In the genomic region with DNA sequence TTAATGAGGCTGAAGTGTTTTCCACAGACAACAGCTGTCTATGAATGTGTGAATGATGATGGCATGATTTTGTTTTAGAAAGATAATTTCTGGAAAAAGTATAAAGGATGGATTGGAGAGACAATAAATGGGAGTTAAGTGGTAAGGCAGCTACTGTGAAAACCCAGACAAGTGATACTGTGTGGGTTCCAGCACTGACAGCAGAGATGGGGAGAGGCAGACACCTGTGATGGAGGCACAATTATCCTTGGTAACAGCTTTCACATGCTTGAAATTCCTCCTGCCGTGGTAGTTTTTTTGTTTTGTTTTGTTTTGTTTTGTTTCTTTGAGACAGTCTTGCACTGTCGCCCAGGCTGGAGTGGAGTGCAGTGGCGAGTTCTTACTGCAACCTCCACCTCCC, we compare ENCODE assay signal across 17 cellular contexts.
DNase-seq lines count a peak whose midpoint lies in the region; ATAC-seq, FAIRE-seq and TF ChIP-seq lines count a peak whose summit lies in the region.
"Had no signal": no experiment of that assay in that cellular context is flagged by ENCODE, and none has a peak within 500 bp of the region (broad histone marks: within the 10 kb centered on the region; RNA-seq: fewer than 3 reads in every experiment).

No MANE protein-coding gene starts in this region.

- H3K36me3 ChIP-seq in SJCRH30 (no peaks in the 10 kb centered on the region), neural progenitor cell (no peaks in the 10 kb centered on the region), mammary epithelial cell (ENCODE audit: insufficient read depth, low read length) (no peaks in the 10 kb centered on the region)

- no peak overlapping the region for H3K4me3 Mint-ChIP-seq in neural progenitor cell
- H3K4me3 Mint-ChIP-seq: B cell; CD4-positive, alpha-beta T cell had no signal

- BruUV-seq in mammary epithelial cell (replicated peaks; lab: Mats Ljungman, UMichigan): no TSS peak

- 67% methylated on average over 3 of the region's 3 CpGs for WGBS in mammary epithelial cell (ENCODE audit: low coverage, missing lambda C conversion rate)

- no peaks in the 10 kb centered on the region for H3K27me3 Mint-ChIP-seq in neural progenitor cell (ENCODE audit: insufficient read depth, low read depth)
- H3K27me3 Mint-ChIP-seq: B cell; CD4-positive, alpha-beta T cell had no signal

- DNase-seq in GM12892 (ENCODE audit: insufficient read length) (no peak), SJCRH30 (peak; percentile 38 to 51), left kidney (ENCODE audit: low read depth, low spot score) (peak; percentile 13), neural progenitor cell (ENCODE audit: low spot score) (peak; percentile 30), superior temporal gyrus (ENCODE audit: extremely low spot score) (no peak), mammary epithelial cell (no peak), hypothalamus (lab: John Stamatoyannopoulos, UW) (no peak)
- DNase-seq: C1 segment of cervical spinal cord; CD4-positive, alpha-beta T cell; DMS153; DMS79 treated with DMSO at 0.1 percent for 48 hours; EL had no signal

- intact Hi-C loops in mammary epithelial cell (cut with micrococcal nuclease): no loop called here

- H3F3A ChIP-seq in neural progenitor cell (ENCODE audit: low read depth): no peaks in the 10 kb centered on the region

- dilution Hi-C loops in mammary epithelial cell (cut with HindIII; ENCODE audit: low sequenced_read_pairs): no loop called here

- no peaks in the 10 kb centered on the region for H3K79me2 ChIP-seq in neural progenitor cell (ENCODE audit: low read depth)
- no peaks in the 10 kb centered on the region for H3K79me2 ChIP-seq in mammary epithelial cell (ENCODE audit: insufficient read depth, low read length)

- peak overlapping the region; percentile 82 for H3K27ac ChIP-seq in SJCRH30
- H3K27ac ChIP-seq in neural progenitor cell: no peak overlapping the region
- no peak overlapping the region for H3K27ac ChIP-seq in mammary epithelial cell (ENCODE audit: insufficient read depth, low read depth, low read length)

- TF ChIP-seq CTCF in neural progenitor cell (IDR thresholded peaks at IDR 0.05) (no peak), mammary epithelial cell (conservative IDR thresholded peaks at IDR 0.05 in 1 of 2, IDR thresholded peaks at IDR 0.05 in 1 of 2; ENCODE audit: extremely low read depth in 1 of 2, insufficient read depth in 1 of 2, low read depth in 1 of 2, low read length in 2 of 2) (no peak)

- no peaks in the 10 kb centered on the region for H3K9me3 Mint-ChIP-seq in neural progenitor cell
- H3K9me3 Mint-ChIP-seq: CD4-positive, alpha-beta T cell had no signal

- peaks cover 9% of the 10 kb centered on the region for H3K4me1 Mint-ChIP-seq in neural progenitor cell

- H3K9ac ChIP-seq in neural progenitor cell (no peak overlapping the region), mammary epithelial cell (ENCODE audit: insufficient read depth, low read length) (no peak overlapping the region)

- no peaks in the 10 kb centered on the region for H3K36me3 Mint-ChIP-seq in neural progenitor cell

- H3K4me2 ChIP-seq in neural progenitor cell (no peak overlapping the region), mammary epithelial cell (ENCODE audit: insufficient read depth, low read depth, low read length) (no peak overlapping the region)

- H3K9me3 ChIP-seq in SJCRH30 (replicated peaks) (no peaks in the 10 kb centered on the region), neural progenitor cell (ENCODE audit: low read depth) (no peaks in the 10 kb centered on the region), mammary epithelial cell (replicated peaks; ENCODE audit: insufficient read depth, low read length) (no peaks in the 10 kb centered on the region)

- H2AFZ ChIP-seq in neural progenitor cell (replicated peaks) (no peak overlapping the region), mammary epithelial cell (ENCODE audit: low read depth, low read length) (no peak overlapping the region)

- ATAC-seq in HG02623 (IDR thresholded peaks at IDR 0.05; ENCODE audit: unreplicated experiment): no peak
- ATAC-seq: HCT116 had no signal

- in situ Hi-C loops in mammary epithelial cell (cut with MboI; ENCODE audit: low sequenced_read_pairs in 2 of 2): no loop called here

- no peak for TF ChIP-seq POLR2A in GM12892 (IDR thresholded peaks at IDR 0.05; ENCODE audit: low read depth, low read length)

- H3K4me3 ChIP-seq in SJCRH30 (peak overlapping the region; percentile 5), neural progenitor cell (no peak overlapping the region), mammary epithelial cell (replicated peaks in 1 of 3; ENCODE audit: insufficient read depth in 1 of 3, low read depth in 2 of 3, low read length in 3 of 3) (no peak overlapping the region)

- H3K27me3 ChIP-seq in SJCRH30 (no peaks in the 10 kb centered on the region), neural progenitor cell (no peaks in the 10 kb centered on the region), mammary epithelial cell (ENCODE audit: insufficient read depth, low read length) (no peaks in the 10 kb centered on the region)

- CTCF ChIA-PET in mammary epithelial cell (lab: Charles Lee; ENCODE audit: low non-redundant PET): no interaction called here

- no peaks in the 10 kb centered on the region for H4K20me1 ChIP-seq in neural progenitor cell (ENCODE audit: low read depth)
- H4K20me1 ChIP-seq in mammary epithelial cell (ENCODE audit: insufficient read depth, low read length): no peaks in the 10 kb centered on the region

- H3K4me1 ChIP-seq in SJCRH30 (peaks cover 28% of the 10 kb centered on the region), neural progenitor cell (peaks cover 7% of the 10 kb centered on the region), mammary epithelial cell (ENCODE audit: insufficient read depth, low read length) (no peaks in the 10 kb centered on the region)

- FAIRE-seq in GM12892 (lab: Jason Lieb, UNC): peak; percentile 81
- FAIRE-seq: D721Med, H54 had no signal

- peak overlapping the region; percentile 10 for H3K27ac Mint-ChIP-seq in neural progenitor cell
- H3K27ac Mint-ChIP-seq: B cell; CD4-positive, alpha-beta T cell had no signal

Comparison
In these comparisons a context has a peak if more than half of its experiments do, and no peak if none do; other contexts are left out.
1. DNase-seq: peak in SJCRH30 (2 of 2), left kidney (single experiment) and neural progenitor cell (single experiment); none in GM12892 (single experiment), superior temporal gyrus (single experiment), mammary epithelial cell (single experiment) and hypothalamus (0 of 51).